In genomic region chr6:148599967-148600426, GRCh38 we compare ENCODE assay signal across 24 cellular contexts.
A peak's percentile ranks its signal among the peaks of the same experiment; 100 is the strongest.
DNase-seq lines count a peak whose midpoint lies in the region; ATAC-seq and TF ChIP-seq lines count a peak whose summit lies in the region.
"Had no signal": no experiment of that assay in that cellular context is flagged by ENCODE, and none has a peak within 500 bp of the region (broad histone marks: within the 10 kb centered on the region; RNA-seq: fewer than 3 reads in every experiment).

No MANE protein-coding gene starts in this region.

- H3K9me3 ChIP-seq in GM23248 (ENCODE audit: low read depth) (no peaks in the 10 kb centered on the region), adipocyte (ENCODE audit: control insufficient read depth, low read length) (no peaks in the 10 kb centered on the region), iPS-18a (ENCODE audit: control insufficient read depth, low read depth, low read length) (peaks cover 6% of the 10 kb centered on the region), parathyroid adenoma (ENCODE audit: control insufficient read depth, low read length) (no peaks in the 10 kb centered on the region), ovary (no peaks in the 10 kb centered on the region), OCI-LY7 (ENCODE audit: low read length) (peaks cover 3% of the 10 kb centered on the region; the same call in 1 of the 2 replicates)
- H3K9me3 ChIP-seq: pancreas, Peyer's patch, right lobe of liver had no signal

- no peak for TF ChIP-seq POLR2A in ovary (IDR thresholded peaks at IDR 0.05)

- ATAC-seq in HG03460 (IDR thresholded peaks at IDR 0.05; ENCODE audit: unreplicated experiment) (no peak), HG02938 (IDR thresholded peaks at IDR 0.05; ENCODE audit: unreplicated experiment) (no peak)
- ATAC-seq: HCT116; heart right ventricle; naive thymus-derived CD4-positive, alpha-beta T cell; pancreas had no signal

- no peak overlapping the region for H3K9ac ChIP-seq in GM23248
- H3K9ac ChIP-seq in adipocyte (ENCODE audit: low read length) = no peak overlapping the region
- H3K9ac ChIP-seq in iPS-18a (ENCODE audit: low read length) = peak overlapping the region; percentile 46
- no peak overlapping the region for H3K9ac ChIP-seq in parathyroid adenoma
- H3K9ac ChIP-seq: BLaER1 had no signal

- in situ Hi-C loops in GM23248 (cut with MboI) = loop anchor here (25.0 kb wide), 1 partner anchor 837 kb away; no protein-coding TSS in a partner anchor

- H3K4me3 ChIP-seq in GM23248 = no peak overlapping the region
- H3K4me3 ChIP-seq in adipocyte (ENCODE audit: low read length) = no peak overlapping the region
- H3K4me3 ChIP-seq in iPS-18a (ENCODE audit: low read length) = no peak overlapping the region
- no peak overlapping the region for H3K4me3 ChIP-seq in parathyroid adenoma (ENCODE audit: low read depth, low read length)
- no peak overlapping the region for H3K4me3 ChIP-seq in ovary
- no peak overlapping the region for H3K4me3 ChIP-seq in OCI-LY7 (ENCODE audit: low read depth, low read length, poor library complexity, severe bottlenecking)
- H3K4me3 ChIP-seq: BLaER1, heart right ventricle, pancreas, Peyer's patch, right lobe of liver had no signal

- no peaks in the 10 kb centered on the region for H3K9me2 ChIP-seq in GM23248 (ENCODE audit: insufficient read depth)
- no peaks in the 10 kb centered on the region for H3K9me2 ChIP-seq in OCI-LY7 (ENCODE audit: insufficient read depth, low read length)

- no peaks in the 10 kb centered on the region for H3F3A ChIP-seq in GM23248 (ENCODE audit: insufficient read depth)

- intact Hi-C loops in ovary (cut with DNase I) = no loop called here
- intact Hi-C loops in OCI-LY7 (cut with micrococcal nuclease; ENCODE audit: unreplicated experiment) = no loop called here

- BruUV-seq in OCI-LY7 (replicated peaks; lab: Mats Ljungman, UMichigan) = no TSS peak

- H3K4me1 ChIP-seq in GM23248 (ENCODE audit: insufficient read depth) (no peaks in the 10 kb centered on the region), adipocyte (ENCODE audit: control insufficient read depth, insufficient read depth, low read length) (peaks cover 2% of the 10 kb centered on the region), iPS-18a (ENCODE audit: control insufficient read depth, low read depth, low read length) (peaks cover 23% of the 10 kb centered on the region), parathyroid adenoma (peaks cover 13% of the 10 kb centered on the region), ovary (ENCODE audit: insufficient read depth) (no peaks in the 10 kb centered on the region), OCI-LY7 (ENCODE audit: insufficient read depth, low read length, poor library complexity, severe bottlenecking) (no peaks in the 10 kb centered on the region)
- H3K4me1 ChIP-seq: pancreas, Peyer's patch, right lobe of liver had no signal

- POLR2A ChIA-PET in OCI-LY7 (lab: Charles Lee) = no interaction called here

- DNase-seq in GM23248 (no peak), adipocyte (ENCODE audit: low read depth) (peak; percentile 15), ovary (no peak), OCI-LY7 (ENCODE audit: low spot score) (no peak)
- DNase-seq: activated CD4-positive, alpha-beta T cell treated with anti-CD3 and anti-CD28 coated beads for 1 hour; activated naive CD4-positive, alpha-beta T cell treated with Interleukin-2 at 50 U/mL for 16 hours; activated T-cell treated with anti-CD3 and anti-CD28 coated beads, Interleukin-2, amount 50 U/mL, for 48 hours; heart right ventricle; kidney glomerular epithelial cell; naive thymus-derived CD4-positive, alpha-beta T cell; NCI-H2107; pancreas; Peyer's patch; right lobe of liver; stimulated activated CD4-positive, alpha-beta T cell treated with anti-CD3 and anti-CD28 coated beads, Interleukin-15, amount 100 ng/mL, for 24 hours; stimulated activated CD8-positive, alpha-beta memory T cell treated with anti-CD3 and anti-CD28 coated beads, Interleukin-4, amount 100 ng/mL, for 48 hours; T-helper 1 cell; trophoblast cell had no signal

- H3K27ac ChIP-seq in GM23248 (no peak overlapping the region), iPS-18a (ENCODE audit: low read length) (peak overlapping the region; percentile 69), parathyroid adenoma (peak overlapping the region; percentile 88), ovary (no peak overlapping the region), OCI-LY7 (ENCODE audit: low read depth, low read length, poor library complexity, severe bottlenecking) (no peak overlapping the region)
- H3K27ac ChIP-seq: BLaER1, heart right ventricle, pancreas, right lobe of liver had no signal

- no peak for TF ChIP-seq EP300 in ovary (IDR thresholded peaks at IDR 0.05)

- H4K20me1 ChIP-seq in GM23248 (ENCODE audit: insufficient read depth) (no peaks in the 10 kb centered on the region), OCI-LY7 (ENCODE audit: insufficient read depth, low read length) (no peaks in the 10 kb centered on the region)
- H4K20me1 ChIP-seq: BLaER1 had no signal

- H2AFZ ChIP-seq in GM23248 (peak overlapping the region; percentile 28; the same call in 1 of the 2 replicates), parathyroid adenoma (no peak overlapping the region), OCI-LY7 (ENCODE audit: low read length) (no peak overlapping the region)

- TF ChIP-seq CTCF in parathyroid adenoma (IDR thresholded peaks at IDR 0.05) (no peak), ovary (IDR thresholded peaks at IDR 0.05) (no peak), OCI-LY7 (conservative IDR thresholded peaks at IDR 0.05; ENCODE audit: low read length) (no peak)

- no peaks in the 10 kb centered on the region for H3K79me2 ChIP-seq in GM23248 (ENCODE audit: insufficient read depth)
- no peaks in the 10 kb centered on the region for H3K79me2 ChIP-seq in parathyroid adenoma
- no peaks in the 10 kb centered on the region for H3K79me2 ChIP-seq in OCI-LY7 (ENCODE audit: insufficient read depth, low read depth, low read length)

- WGBS in GM23248 (ENCODE audit: low coverage in 1 of 2, low lambda C conversion rate in 2 of 2, missing lambda C conversion rate in 2 of 2), 2 experiments = 74 to 79% methylated on average over 7 of the region's 7 CpGs
- WGBS in ovary, 3 donors = 70 to 81% (median 78%) methylated on average over 7 of the region's 7 CpGs

- H3K27me3 ChIP-seq in GM23248 (replicated peaks; ENCODE audit: insufficient read depth) (no peaks in the 10 kb centered on the region), adipocyte (replicated peaks; ENCODE audit: control insufficient read depth, insufficient read depth, low read length) (no peaks in the 10 kb centered on the region), iPS-18a (ENCODE audit: control insufficient read depth, insufficient read depth, low read length) (no peaks in the 10 kb centered on the region), parathyroid adenoma (ENCODE audit: control insufficient read depth, insufficient read depth, low read length) (no peaks in the 10 kb centered on the region), ovary (no peaks in the 10 kb centered on the region)
- H3K27me3 ChIP-seq: BLaER1, pancreas, Peyer's patch, right lobe of liver had no signal

- H3K4me2 ChIP-seq in GM23248 (ENCODE audit: unreplicated experiment) (no peak overlapping the region), parathyroid adenoma (ENCODE audit: low read length) (no peak overlapping the region), OCI-LY7 (ENCODE audit: low read length) (no peak overlapping the region)
- H3K4me2 ChIP-seq: BLaER1 had no signal

- CTCF ChIA-PET in OCI-LY7 (lab: Charles Lee; ENCODE audit: unreplicated experiment) = no interaction called here

- H3K36me3 ChIP-seq in GM23248 (ENCODE audit: low read depth) (no peaks in the 10 kb centered on the region), adipocyte (ENCODE audit: control insufficient read depth, insufficient read depth, low read length, severe bottlenecking) (no peaks in the 10 kb centered on the region), iPS-18a (ENCODE audit: control insufficient read depth, low read depth, low read length) (no peaks in the 10 kb centered on the region), parathyroid adenoma (ENCODE audit: control insufficient read depth, insufficient read depth, low read length) (no peaks in the 10 kb centered on the region), ovary (no peaks in the 10 kb centered on the region), OCI-LY7 (ENCODE audit: insufficient read depth, low read length) (no peaks in the 10 kb centered on the region)
- H3K36me3 ChIP-seq: BLaER1, heart right ventricle, pancreas, Peyer's patch, right lobe of liver had no signal

Comparison
In these comparisons a context has a peak if more than half of its experiments do, and no peak if none do; other contexts are left out.
1. H3K27ac ChIP-seq: peak in iPS-18a (single experiment) and parathyroid adenoma (single experiment); none in GM23248 (single experiment), ovary (0 of 2) and OCI-LY7 (single experiment).